In the genomic region with DNA sequence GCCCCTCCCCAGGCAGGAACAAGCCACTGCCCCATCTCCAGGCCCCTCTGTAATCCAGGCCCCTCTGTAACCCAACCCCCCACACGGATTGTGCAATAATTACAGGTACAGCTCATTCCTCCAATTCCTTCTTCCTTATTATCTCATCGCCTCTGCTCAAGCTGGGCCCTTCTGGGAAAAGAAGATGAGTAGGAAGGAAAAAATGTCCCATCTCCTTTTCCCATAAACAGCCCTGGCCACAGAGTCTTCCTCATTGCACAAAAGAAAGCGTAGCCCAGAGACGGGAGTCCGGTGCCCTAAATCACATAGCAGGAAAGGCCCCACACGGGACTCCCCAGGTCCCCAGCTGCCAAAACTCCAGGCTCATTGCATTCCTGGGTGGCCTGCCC, we compare ENCODE assay signal across 14 cellular contexts. TPM values are rescaled to one million over a fixed set of nuclear protein-coding genes. Genes with fewer than 3 reads are reported as not detected.
DNase-seq lines count a peak whose midpoint lies in the region; ATAC-seq and TF ChIP-seq lines count a peak whose summit lies in the region.
"Had no signal": no experiment of that assay in that cellular context is flagged by ENCODE, and none has a peak within 500 bp of the region (broad histone marks: within the 10 kb centered on the region; RNA-seq: fewer than 3 reads in every experiment).

No MANE protein-coding gene starts in this region.

- TF ChIP-seq CTCF in SK-N-SH (IDR thresholded peaks at IDR 0.05): no peak

- POLR2A ChIA-PET in SK-N-SH (lab: Yijun Ruan, JAX): interaction anchor here (2.4 kb wide), 1 partner anchor 10 kb away, joined by 10 read pairs; a partner anchor contains a TSS

- H3K27ac ChIP-seq in SK-N-SH (ENCODE audit: low read depth in 2 of 2, low read length in 1 of 2): peak overlapping the region in 1 of 2 experiments; percentile 35; a peak in 1 of 4 replicates

- DNase-seq in GM04503 (ENCODE audit: low read depth): peak; percentile 78
- no peak for DNase-seq in SK-N-SH
- peak; percentile 54 for DNase-seq in fibroblast of peridontal ligament (ENCODE audit: extremely low read depth)
- DNase-seq in posterior vena cava (ENCODE audit: low spot score): peak; percentile 64
- DNase-seq in epidermal melanocyte (ENCODE audit: insufficient read length, low spot score): no peak
- DNase-seq in hippocampal formation (lab: John Stamatoyannopoulos, UW): no peak
- DNase-seq: activated CD4-positive, CD25-positive, alpha-beta regulatory T cell treated with anti-CD3 and anti-CD28 coated beads, Interleukin-2, amount 50 U/mL, for 72 hours; DMS79; naive thymus-derived CD4-positive, alpha-beta T cell; NCI-H1092 treated with DMSO at 0.1 percent for 48 hours had no signal

- no peaks in the 10 kb centered on the region for H4K20me1 ChIP-seq in SK-N-SH (ENCODE audit: insufficient read depth)

- H2AFZ ChIP-seq in SK-N-SH (ENCODE audit: low read depth): peak overlapping the region; percentile 9; the same call in 1 of the 2 replicates

- TF ChIP-seq EP300 in SK-N-SH (IDR thresholded peaks at IDR 0.05; ENCODE audit: borderline replicate concordance in 1 of 2, low read depth in 1 of 2, low read length in 1 of 2): peak in 1 of 2 experiments; percentile 14; a peak in 1 of 4 replicates

- no peak overlapping the region for H3K4me3 ChIP-seq in SK-N-SH (ENCODE audit: low read depth in 2 of 2, low read length in 1 of 2)

- WGBS in SK-N-SH (ENCODE audit: low lambda C conversion rate): 24% methylated on average over 6 of the region's 6 CpGs

- H3K27me3 ChIP-seq in SK-N-SH (ENCODE audit: insufficient read depth): no peaks in the 10 kb centered on the region

- no peaks in the 10 kb centered on the region for H3K9me2 ChIP-seq in SK-N-SH

- peaks cover 0 to 3% of the 10 kb centered on the region in 2 experiments; a peak in 1 of 4 replicates for H3K4me1 ChIP-seq in SK-N-SH (ENCODE audit: control insufficient read depth in 1 of 2, insufficient read depth in 2 of 2, low read depth in 1 of 2, low read length in 1 of 2)

- no peaks in the 10 kb centered on the region for H3K36me3 ChIP-seq in SK-N-SH (replicated peaks in 1 of 2; ENCODE audit: control insufficient read depth in 1 of 2, insufficient read depth in 2 of 2, low read length in 1 of 2)

- TF ChIP-seq RAD21 in SK-N-SH (IDR thresholded peaks at IDR 0.05; ENCODE audit: low read length): no peak

- peak overlapping the region; percentile 30; the same call in 1 of the 2 replicates for H3K9ac ChIP-seq in SK-N-SH

- CTCF ChIA-PET in SK-N-SH (lab: Yijun Ruan, JAX): interaction anchor here (0.7 to 4.7 kb wide), 9 partner anchors 9 to 311 kb away, joined by 3 to 50 read pairs (median 4); a partner anchor contains a TSS

- no peaks in the 10 kb centered on the region for H3K9me3 ChIP-seq in SK-N-SH

- ATAC-seq in GM19035 (IDR thresholded peaks at IDR 0.05; ENCODE audit: unreplicated experiment): no peak
- ATAC-seq in HG03108 (IDR thresholded peaks at IDR 0.05; ENCODE audit: unreplicated experiment): no peak

- no peaks in the 10 kb centered on the region for H3F3A ChIP-seq in SK-N-SH (replicated peaks; ENCODE audit: insufficient read depth)

- intact Hi-C loops in posterior vena cava (cut with DNase I): loop anchor here in 1 of 2 donors (5.0 kb wide), 1 partner anchor 221 kb away; no protein-coding TSS in a partner anchor

- H3K4me2 ChIP-seq in SK-N-SH: peak overlapping the region; percentile 24; the same call in 1 of the 2 replicates

- no peaks in the 10 kb centered on the region for H3K79me2 ChIP-seq in SK-N-SH (ENCODE audit: insufficient read depth)

TF ChIP-seq in SK-N-SH, 30 proteins besides CTCF, POLR2A, EP300 and RAD21:
- no peak for TF ChIP-seq CHD2 (IDR thresholded peaks at IDR 0.05; ENCODE audit: low read length, partially characterized antibody)
- TF ChIP-seq FOXJ3 (CRISPR knock-in tag; IDR thresholded peaks at IDR 0.05): no peak
- TF ChIP-seq, protein P1, sequence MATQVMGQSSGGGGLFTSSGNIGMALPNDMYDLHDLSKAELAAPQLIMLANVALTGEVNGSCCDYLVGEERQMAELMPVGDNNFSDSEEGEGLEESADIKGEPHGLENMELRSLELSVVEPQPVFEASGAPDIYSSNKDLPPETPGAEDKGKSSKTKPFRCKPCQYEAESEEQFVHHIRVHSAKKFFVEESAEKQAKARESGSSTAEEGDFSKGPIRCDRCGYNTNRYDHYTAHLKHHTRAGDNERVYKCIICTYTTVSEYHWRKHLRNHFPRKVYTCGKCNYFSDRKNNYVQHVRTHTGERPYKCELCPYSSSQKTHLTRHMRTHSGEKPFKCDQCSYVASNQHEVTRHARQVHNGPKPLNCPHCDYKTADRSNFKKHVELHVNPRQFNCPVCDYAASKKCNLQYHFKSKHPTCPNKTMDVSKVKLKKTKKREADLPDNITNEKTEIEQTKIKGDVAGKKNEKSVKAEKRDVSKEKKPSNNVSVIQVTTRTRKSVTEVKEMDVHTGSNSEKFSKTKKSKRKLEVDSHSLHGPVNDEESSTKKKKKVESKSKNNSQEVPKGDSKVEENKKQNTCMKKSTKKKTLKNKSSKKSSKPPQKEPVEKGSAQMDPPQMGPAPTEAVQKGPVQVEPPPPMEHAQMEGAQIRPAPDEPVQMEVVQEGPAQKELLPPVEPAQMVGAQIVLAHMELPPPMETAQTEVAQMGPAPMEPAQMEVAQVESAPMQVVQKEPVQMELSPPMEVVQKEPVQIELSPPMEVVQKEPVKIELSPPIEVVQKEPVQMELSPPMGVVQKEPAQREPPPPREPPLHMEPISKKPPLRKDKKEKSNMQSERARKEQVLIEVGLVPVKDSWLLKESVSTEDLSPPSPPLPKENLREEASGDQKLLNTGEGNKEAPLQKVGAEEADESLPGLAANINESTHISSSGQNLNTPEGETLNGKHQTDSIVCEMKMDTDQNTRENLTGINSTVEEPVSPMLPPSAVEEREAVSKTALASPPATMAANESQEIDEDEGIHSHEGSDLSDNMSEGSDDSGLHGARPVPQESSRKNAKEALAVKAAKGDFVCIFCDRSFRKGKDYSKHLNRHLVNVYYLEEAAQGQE (IDR thresholded peaks at IDR 0.05; ENCODE audit: low read depth, low read length): no peak
- TF ChIP-seq TCF12 (IDR thresholded peaks at IDR 0.05): peak; percentile 7; the same call in 1 of the 2 replicates
- TF ChIP-seq FOSL2 (IDR thresholded peaks at IDR 0.05; ENCODE audit: borderline replicate concordance, low read depth): peak; percentile 39
- TF ChIP-seq TAF1 (IDR thresholded peaks at IDR 0.05; ENCODE audit: borderline replicate concordance, low read depth, low read length): no peak
- peak; percentile 31; the same call in 1 of the 2 replicates for TF ChIP-seq JUND (IDR thresholded peaks at IDR 0.05)
- no peak for TF ChIP-seq MEF2A (IDR thresholded peaks at IDR 0.05; ENCODE audit: borderline replicate concordance, low read depth)
- TF ChIP-seq ELF1 (IDR thresholded peaks at IDR 0.05): peak; percentile 18; the same call in 1 of the 2 replicates
- TF ChIP-seq SMC3 (IDR thresholded peaks at IDR 0.05; ENCODE audit: low read depth, low read length): no peak
- no peak for TF ChIP-seq POLR2AphosphoS5 (IDR thresholded peaks at IDR 0.05; ENCODE audit: low read depth, low read length)
- no peak for TF ChIP-seq NFIC (IDR thresholded peaks at IDR 0.05; ENCODE audit: borderline replicate concordance)
TF ChIP-seq in SK-N-SH: peak in this region for 4.

RNA-seq across cellular contexts. Expression of a gene that starts 3.6 kb away (rescaled TPM):
- not detected in 2 replicates for polyA plus RNA-seq in SK-N-SH (2012; rRNA removed)
- polyA plus RNA-seq in SK-N-SH (2012; cell fraction: cytosol; rRNA removed): not detected in 2 replicates
- not detected in 2 replicates for polyA plus RNA-seq in SK-N-SH (2012; cell fraction: nucleus; rRNA removed)
- total RNA-seq in posterior vena cava: not detected
- total RNA-seq: frontal cortex; naive thymus-derived CD4-positive, alpha-beta T cell; ureter had no signal
- polyA plus RNA-seq: naive thymus-derived CD4-positive, alpha-beta T cell had no signal

RNA-seq across cellular contexts. Expression of a gene that starts 9.7 kb away (rescaled TPM):
- polyA plus RNA-seq in SK-N-SH (2012; rRNA removed): 60.6 and 93.6 TPM in 2 replicates
- polyA plus RNA-seq in SK-N-SH (2012; cell fraction: cytosol; rRNA removed): 41.7 and 53.3 TPM in 2 replicates
- 56.6 and 82.5 TPM in 2 replicates for polyA plus RNA-seq in SK-N-SH (2012; cell fraction: nucleus; rRNA removed)
- total RNA-seq in posterior vena cava: 10 to 100 TPM; 39.8 to 44.0 TPM

Comparison
In these comparisons a context has a peak if more than half of its experiments do, and no peak if none do; other contexts are left out.
1. DNase-seq: peak in GM04503 (single experiment), fibroblast of peridontal ligament (single experiment) and posterior vena cava (single experiment); none in SK-N-SH (single experiment), epidermal melanocyte (single experiment) and hippocampal formation (0 of 2).